Comparison of ENCODE assay signal across 11 cellular contexts in the genomic region with DNA sequence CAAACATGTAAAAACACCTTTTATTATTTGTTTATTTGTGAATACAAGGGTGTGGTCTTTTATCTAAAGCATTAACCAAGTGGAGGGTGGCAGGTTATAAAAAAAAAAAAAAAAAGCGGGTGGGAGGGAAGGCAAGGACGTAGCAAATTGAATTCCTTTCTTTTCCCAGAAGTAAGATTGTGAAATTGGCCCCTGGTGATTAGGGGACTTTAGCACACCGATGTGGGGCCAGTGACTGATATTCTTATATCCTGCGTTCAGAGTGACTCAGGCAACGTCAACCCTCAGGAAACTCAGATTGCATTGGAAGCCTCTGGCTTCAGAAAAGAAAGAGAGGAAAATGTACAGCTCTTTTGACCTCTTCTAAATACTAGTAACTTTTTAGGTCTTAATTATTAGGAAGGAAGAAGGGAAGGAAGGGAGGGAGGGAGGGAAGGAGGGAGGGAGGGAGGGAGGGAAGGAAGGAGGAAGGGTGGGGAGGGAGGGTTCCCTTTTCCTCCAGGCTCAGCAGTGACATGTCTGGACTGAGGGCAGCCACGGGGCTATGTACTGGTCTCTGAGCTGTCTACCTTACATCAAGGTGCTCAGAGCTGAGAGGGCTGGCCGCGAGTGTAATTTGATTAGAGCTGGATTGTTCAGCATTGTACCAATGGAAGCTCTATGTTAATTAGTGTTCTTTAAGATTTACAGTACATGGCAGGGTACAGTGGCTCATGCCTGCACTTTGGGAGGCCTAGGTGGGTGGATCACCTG.
"Had no signal": no experiment of that assay in that cellular context is flagged by ENCODE, and none has a peak within 500 bp of the region (broad histone marks: within the 10 kb centered on the region; RNA-seq: fewer than 3 reads in every experiment).

No MANE protein-coding gene starts in this region.

- H3K4me1 ChIP-seq: testis had no signal

- H3K27ac ChIP-seq: ovary, testis had no signal

- ATAC-seq: activated CD4-positive, CD25-positive, alpha-beta regulatory T cell treated with anti-CD3 and anti-CD28 coated beads, Interleukin-2, amount 50 U/mL, for 24 hours; activated T-cell treated with anti-CD3 and anti-CD28 coated beads, Interleukin-2, amount 50 U/mL, for 4 hours had no signal

- H3K9me3 ChIP-seq: ovary, testis had no signal

- H3K4me3 ChIP-seq: ovary, testis had no signal

- H3K27me3 ChIP-seq: ovary, testis had no signal

- H3K36me3 ChIP-seq: ovary had no signal

- DNase-seq: activated CD4-positive, alpha-beta T cell treated with anti-CD3 and anti-CD28 coated beads, Interleukin-2, amount 50 U/mL, for 4 hours; activated gamma-delta T cell; activated naive CD8-positive, alpha-beta T cell treated with anti-CD3 and anti-CD28 coated beads for 36 hours; activated T-cell treated with anti-CD3 and anti-CD28 coated beads, Interleukin-2, amount 50 U/mL, for 4 hours; immature natural killer cell; ovary; stimulated activated CD4-positive, alpha-beta T cell treated with anti-CD3 and anti-CD28 coated beads, Interleukin-15, amount 100 ng/mL, for 24 hours; stimulated activated CD4-positive, alpha-beta T cell treated with anti-CD3 and anti-CD28 coated beads, Interleukin-4, amount 100 ng/mL, for 24 hours; T-helper 2 cell; testis had no signal
